In the genomic region with DNA sequence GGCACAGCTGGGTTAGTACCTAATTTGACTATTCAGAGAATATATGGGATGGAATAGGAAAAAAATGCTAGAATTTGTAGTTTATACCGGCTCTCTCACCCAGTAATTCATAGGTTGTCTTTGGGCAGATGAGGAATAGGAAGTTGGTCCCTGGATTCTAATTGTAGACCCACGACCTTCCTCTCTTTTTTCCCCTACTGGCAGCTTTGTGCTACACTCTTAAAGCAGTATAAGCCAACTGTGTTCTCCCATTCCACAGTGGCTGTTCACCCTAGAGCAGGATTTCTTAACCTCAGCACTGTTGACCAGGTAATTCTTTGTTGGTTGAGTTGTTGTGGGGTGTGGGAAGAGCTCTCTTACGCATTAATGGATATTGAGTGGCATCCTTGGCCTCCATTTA, we compare ENCODE assay signal across 1 cellular context.
TF ChIP-seq lines count a peak whose summit lies in the region.

No MANE protein-coding gene starts in this region.

TF ChIP-seq in HepG2, 621 proteins besides CTCF, POLR2A, EP300 and RAD21 (continued from another document):
- TF ChIP-seq, protein P1, sequence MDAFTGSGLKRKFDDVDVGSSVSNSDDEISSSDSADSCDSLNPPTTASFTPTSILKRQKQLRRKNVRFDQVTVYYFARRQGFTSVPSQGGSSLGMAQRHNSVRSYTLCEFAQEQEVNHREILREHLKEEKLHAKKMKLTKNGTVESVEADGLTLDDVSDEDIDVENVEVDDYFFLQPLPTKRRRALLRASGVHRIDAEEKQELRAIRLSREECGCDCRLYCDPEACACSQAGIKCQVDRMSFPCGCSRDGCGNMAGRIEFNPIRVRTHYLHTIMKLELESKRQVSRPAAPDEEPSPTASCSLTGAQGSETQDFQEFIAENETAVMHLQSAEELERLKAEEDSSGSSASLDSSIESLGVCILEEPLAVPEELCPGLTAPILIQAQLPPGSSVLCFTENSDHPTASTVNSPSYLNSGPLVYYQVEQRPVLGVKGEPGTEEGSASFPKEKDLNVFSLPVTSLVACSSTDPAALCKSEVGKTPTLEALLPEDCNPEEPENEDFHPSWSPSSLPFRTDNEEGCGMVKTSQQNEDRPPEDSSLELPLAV (CRISPR knock-in tag; conservative IDR thresholded peaks at IDR 0.05; ENCODE audit: low read depth), result no peak
- TF ChIP-seq HDAC6 (IDR thresholded peaks at IDR 0.05; ENCODE audit: low read depth, low read length) (no peak), ZNF619 (CRISPR knock-in tag; IDR thresholded peaks at IDR 0.05) (no peak), ZNF234 (CRISPR knock-in tag; conservative IDR thresholded peaks at IDR 0.05) (no peak), FOXJ3 (CRISPR knock-in tag; IDR thresholded peaks at IDR 0.05; ENCODE audit: borderline replicate concordance) (no peak), ZNF660 (CRISPR knock-in tag; IDR thresholded peaks at IDR 0.05; ENCODE audit: borderline replicate concordance, low read depth) (no peak), CREB1 (IDR thresholded peaks at IDR 0.05) (no peak), CREB1 (CRISPR knock-in tag; IDR thresholded peaks at IDR 0.05) (no peak), POLR2AphosphoS5 (IDR thresholded peaks at IDR 0.05; ENCODE audit: low read depth, low read length) (no peak), ZNF709 (CRISPR knock-in tag; IDR thresholded peaks at IDR 0.05) (no peak), ZNF776 (CRISPR knock-in tag; IDR thresholded peaks at IDR 0.05) (no peak), HOXA3 (CRISPR knock-in tag; IDR thresholded peaks at IDR 0.05) (no peak)
- TF ChIP-seq, protein P2, sequence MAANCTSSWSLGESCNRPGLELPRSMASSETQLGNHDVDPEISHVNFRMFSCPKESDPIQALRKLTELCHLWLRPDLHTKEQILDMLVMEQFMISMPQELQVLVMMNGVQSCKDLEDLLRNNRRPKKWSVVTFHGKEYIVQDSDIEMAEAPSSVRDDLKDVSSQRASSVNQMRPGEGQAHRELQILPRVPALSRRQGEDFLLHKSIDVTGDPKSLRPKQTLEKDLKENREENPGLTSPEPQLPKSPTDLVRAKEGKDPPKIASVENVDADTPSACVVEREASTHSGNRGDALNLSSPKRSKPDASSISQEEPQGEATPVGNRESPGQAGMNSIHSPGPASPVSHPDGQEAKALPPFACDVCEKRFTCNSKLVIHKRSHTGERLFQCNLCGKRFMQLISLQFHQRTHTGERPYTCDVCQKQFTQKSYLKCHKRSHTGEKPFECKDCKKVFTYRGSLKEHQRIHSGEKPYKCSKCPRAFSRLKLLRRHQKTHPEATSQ (CRISPR knock-in tag; IDR thresholded peaks at IDR 0.05; ENCODE audit: borderline replicate concordance), result no peak
- TF ChIP-seq, protein P3, sequence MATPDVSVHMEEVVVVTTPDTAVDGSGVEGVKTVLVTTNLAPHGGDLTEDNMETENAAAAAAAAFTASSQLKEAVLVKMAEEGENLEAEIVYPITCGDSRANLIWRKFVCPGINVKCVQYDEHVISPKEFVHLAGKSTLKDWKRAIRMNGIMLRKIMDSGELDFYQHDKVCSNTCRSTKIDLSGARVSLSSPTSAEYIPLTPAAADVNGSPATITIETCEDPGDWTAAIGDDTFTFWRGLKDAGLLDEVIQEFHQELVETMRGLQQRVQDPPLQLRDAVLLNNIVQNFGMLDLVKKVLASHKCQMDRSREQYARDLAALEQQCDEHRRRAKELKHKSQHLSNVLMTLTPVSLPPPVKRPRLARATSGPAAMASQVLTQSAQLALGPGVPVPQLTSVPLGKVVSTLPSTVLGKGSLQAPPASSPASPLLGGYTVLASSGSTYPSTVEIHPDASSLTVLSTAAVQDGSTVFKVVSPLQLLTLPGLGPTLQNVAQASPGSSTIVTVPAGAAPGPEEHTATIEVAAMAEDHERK (CRISPR knock-in tag; IDR thresholded peaks at IDR 0.05; ENCODE audit: low read depth), result no peak
TF ChIP-seq in HepG2: peak in this region for 0.
